ENCODE assay signal across 9 cellular contexts in the genomic region with DNA sequence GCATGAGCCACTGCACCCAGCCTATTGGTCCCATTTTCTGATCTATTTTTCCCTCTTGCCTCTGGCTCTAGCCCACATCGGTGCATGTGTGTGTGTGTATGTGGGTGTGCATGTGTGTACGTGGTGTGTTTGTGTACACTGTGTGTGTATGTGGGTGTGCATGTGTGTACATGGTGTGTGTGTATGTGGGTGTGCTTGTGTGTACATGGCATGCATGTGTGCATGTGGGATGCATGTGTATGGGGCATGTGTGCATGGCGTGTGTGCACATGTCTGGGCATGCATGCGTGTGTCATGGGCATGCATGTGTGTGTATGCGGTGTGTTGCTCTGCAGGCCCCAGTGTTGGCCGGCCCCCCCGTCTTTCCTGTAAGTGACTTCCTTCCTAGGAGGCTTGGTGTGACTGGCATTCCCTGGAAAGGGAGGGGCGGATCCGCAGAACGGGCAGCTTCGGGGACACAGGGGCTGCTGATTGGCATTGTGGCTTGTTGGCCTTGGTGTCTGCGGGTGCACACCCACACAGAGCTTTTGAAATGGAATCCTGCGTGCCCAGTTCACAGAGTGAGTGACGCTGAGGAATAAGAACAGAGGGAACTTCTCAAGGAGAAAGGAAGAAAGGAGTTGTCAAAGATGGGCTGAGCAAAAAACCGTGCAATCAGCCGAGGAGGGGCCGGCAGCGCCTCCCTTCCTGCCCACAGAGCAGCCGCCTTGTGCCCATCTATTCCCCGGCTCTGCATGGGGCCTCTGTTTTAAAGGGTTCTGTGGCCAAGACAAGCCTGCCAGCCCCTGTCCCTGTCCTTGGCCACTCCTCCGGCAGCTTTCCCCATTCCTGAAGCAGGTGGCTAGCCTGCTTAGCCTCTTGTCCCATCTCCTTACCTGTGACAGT. TPM values are rescaled to one million over a fixed set of nuclear protein-coding genes. Genes with fewer than 3 reads are reported as not detected.
DNase-seq lines count a peak whose midpoint lies in the region; ATAC-seq and TF ChIP-seq lines count a peak whose summit lies in the region.
"Had no signal": no experiment of that assay in that cellular context is flagged by ENCODE, and none has a peak within 500 bp of the region (broad histone marks: within the 10 kb centered on the region; RNA-seq: fewer than 3 reads in every experiment).

No MANE protein-coding gene starts in this region.

- H3K9me3 Mint-ChIP-seq in activated CD4-positive, alpha-beta T cell treated with anti-CD3 and anti-CD28 coated beads, Interleukin-2, amount 10 ng/mL, durations not matched to agents 24 days and 14 days, result no peaks in the 10 kb centered on the region

- no peak for DNase-seq in activated CD4-positive, alpha-beta T cell treated with anti-CD3 and anti-CD28 coated beads, Interleukin-2, amount 10 ng/mL, durations not matched to agents 24 days and 14 days
- no peak for DNase-seq in activated CD4-positive, alpha-beta T cell treated with anti-CD3 and anti-CD28 coated beads for 48 hours
- no peak for DNase-seq in lung (ENCODE audit: low spot score)
- no peak for DNase-seq in tibial nerve (ENCODE audit: low spot score in 2 of 2)
- DNase-seq in foreskin fibroblast, result no peak
- DNase-seq in NCI-H446 treated with DMSO at 0.1 percent for 48 hours (lab: John Stamatoyannopoulos, UW), result no peak
- DNase-seq: NCI-H526 had no signal

- no peak for ATAC-seq in lung (ENCODE audit: insufficient read depth, low FRiP score)
- ATAC-seq in GM18858 (IDR thresholded peaks at IDR 0.05; ENCODE audit: unreplicated experiment), result no peak

- H3K27ac Mint-ChIP-seq in activated CD4-positive, alpha-beta T cell treated with anti-CD3 and anti-CD28 coated beads, Interleukin-2, amount 10 ng/mL, durations not matched to agents 24 days and 14 days, result peak overlapping the region; percentile 60

- H3K27me3 ChIP-seq in lung (ENCODE audit: control insufficient read depth, insufficient read depth), result no peaks in the 10 kb centered on the region
- no peaks in the 10 kb centered on the region for H3K27me3 ChIP-seq in tibial nerve

- H3K27ac ChIP-seq in angular gyrus (ENCODE audit: low read depth, low read length) (peak overlapping the region; percentile 96), lung (ENCODE audit: low read depth in 1 of 2, low read length in 1 of 2) (peak overlapping the region; percentile 82 to 97), tibial nerve (peak overlapping the region; percentile 81 to 98 (median 96))

- 27 to 39% methylated on average over 21 of the region's 21 CpGs for WGBS in lung, 2 donors
- WGBS in tibial nerve, 2 donors, result 50 to 53% methylated on average over 21 of the region's 21 CpGs

- intact Hi-C loops in activated CD4-positive, alpha-beta T cell treated with anti-CD3 and anti-CD28 coated beads, Interleukin-2, amount 10 ng/mL, durations not matched to agents 24 days and 14 days (cut with micrococcal nuclease), result loop anchor here (5.0 kb wide), 2 partner anchors 50 to 65 kb away; partner anchors contain the start of gene CSTB

- no peak for TF ChIP-seq CTCF in lung (IDR thresholded peaks at IDR 0.05; ENCODE audit: control extremely low read depth, extremely low read depth)
- no peak for TF ChIP-seq CTCF in tibial nerve (IDR thresholded peaks at IDR 0.05)
- no peak for TF ChIP-seq CTCF in foreskin fibroblast (IDR thresholded peaks at IDR 0.05; ENCODE audit: low read depth, low read length)

- peak overlapping the region; percentile 89 for H3K4me3 Mint-ChIP-seq in activated CD4-positive, alpha-beta T cell treated with anti-CD3 and anti-CD28 coated beads, Interleukin-2, amount 10 ng/mL, durations not matched to agents 24 days and 14 days

- peaks cover 0 to 3% of the 10 kb centered on the region in 2 donors for H3K9me3 ChIP-seq in lung (ENCODE audit: control insufficient read depth in 2 of 2, insufficient read depth in 1 of 2, low read length in 1 of 2)
- no peaks in the 10 kb centered on the region for H3K9me3 ChIP-seq in tibial nerve

- no peaks in the 10 kb centered on the region for H3K27me3 Mint-ChIP-seq in activated CD4-positive, alpha-beta T cell treated with anti-CD3 and anti-CD28 coated beads, Interleukin-2, amount 10 ng/mL, durations not matched to agents 24 days and 14 days

- TF ChIP-seq POLR2A in tibial nerve (IDR thresholded peaks at IDR 0.05), result no peak

- H3K4me3 ChIP-seq in lung, result no peak overlapping the region
- H3K4me3 ChIP-seq in tibial nerve, result no peak overlapping the region
- H3K4me3 ChIP-seq in foreskin fibroblast (ENCODE audit: low read depth in 1 of 2, low read length in 2 of 2), result no peak overlapping the region

- H3K36me3 ChIP-seq in lung (ENCODE audit: control insufficient read depth in 2 of 2, insufficient read depth in 2 of 2, low read length in 2 of 2), result peaks cover 0 to 16% of the 10 kb centered on the region in 2 donors
- peaks cover 0 to 14% (median 4%) of the 10 kb centered on the region in 3 donors for H3K36me3 ChIP-seq in tibial nerve

- peaks cover 20% of the 10 kb centered on the region for H3K36me3 Mint-ChIP-seq in activated CD4-positive, alpha-beta T cell treated with anti-CD3 and anti-CD28 coated beads, Interleukin-2, amount 10 ng/mL, durations not matched to agents 24 days and 14 days (ENCODE audit: low read depth)

- TF ChIP-seq EP300 in tibial nerve (IDR thresholded peaks at IDR 0.05), result peak in 1 of 2 donors; percentile 11

- H3K4me1 ChIP-seq in lung (ENCODE audit: control insufficient read depth in 2 of 2, insufficient read depth in 2 of 2, low read length in 2 of 2) (peaks cover 16 to 31% of the 10 kb centered on the region in 2 donors), tibial nerve (peaks cover 0 to 81% (median 44%) of the 10 kb centered on the region in 4 donors)

- H3K4me1 Mint-ChIP-seq in activated CD4-positive, alpha-beta T cell treated with anti-CD3 and anti-CD28 coated beads, Interleukin-2, amount 10 ng/mL, durations not matched to agents 24 days and 14 days, result peaks cover 54% of the 10 kb centered on the region

RNA-seq across cellular contexts. Expression of gene PDXK, which starts 8.0 kb away (rescaled TPM):
- total RNA-seq in activated CD4-positive, alpha-beta T cell treated with anti-CD3 and anti-CD28 coated beads, Interleukin-2, amount 10 ng/mL, durations not matched to agents 24 days and 14 days, result 138 and 152 TPM in 2 replicates
- total RNA-seq in lung, result 100 to 1,000 TPM in 1 of 2 donors, 10 to 100 TPM in 1; 62.7 to 276 TPM
- polyA plus RNA-seq in lung, result 100 to 1,000 TPM; 134 to 181 TPM
- total RNA-seq in tibial nerve, result 100 to 1,000 TPM; 122 to 156 (median 143) TPM

RNA-seq across cellular contexts. Expression of gene CSTB, which starts 49.2 kb away (rescaled TPM):
- 59.2 and 59.5 TPM in 2 replicates for total RNA-seq in activated CD4-positive, alpha-beta T cell treated with anti-CD3 and anti-CD28 coated beads, Interleukin-2, amount 10 ng/mL, durations not matched to agents 24 days and 14 days
- total RNA-seq in lung (100 to 1,000 TPM in 1 of 2 donors, 10 to 100 TPM in 1; 33.2 to 140 TPM), tibial nerve (10 to 100 TPM; 11.4 to 16.7 (median 13.3) TPM)
- polyA plus RNA-seq in lung, result 100 to 1,000 TPM; 222 to 263 TPM
